In the genomic region with DNA sequence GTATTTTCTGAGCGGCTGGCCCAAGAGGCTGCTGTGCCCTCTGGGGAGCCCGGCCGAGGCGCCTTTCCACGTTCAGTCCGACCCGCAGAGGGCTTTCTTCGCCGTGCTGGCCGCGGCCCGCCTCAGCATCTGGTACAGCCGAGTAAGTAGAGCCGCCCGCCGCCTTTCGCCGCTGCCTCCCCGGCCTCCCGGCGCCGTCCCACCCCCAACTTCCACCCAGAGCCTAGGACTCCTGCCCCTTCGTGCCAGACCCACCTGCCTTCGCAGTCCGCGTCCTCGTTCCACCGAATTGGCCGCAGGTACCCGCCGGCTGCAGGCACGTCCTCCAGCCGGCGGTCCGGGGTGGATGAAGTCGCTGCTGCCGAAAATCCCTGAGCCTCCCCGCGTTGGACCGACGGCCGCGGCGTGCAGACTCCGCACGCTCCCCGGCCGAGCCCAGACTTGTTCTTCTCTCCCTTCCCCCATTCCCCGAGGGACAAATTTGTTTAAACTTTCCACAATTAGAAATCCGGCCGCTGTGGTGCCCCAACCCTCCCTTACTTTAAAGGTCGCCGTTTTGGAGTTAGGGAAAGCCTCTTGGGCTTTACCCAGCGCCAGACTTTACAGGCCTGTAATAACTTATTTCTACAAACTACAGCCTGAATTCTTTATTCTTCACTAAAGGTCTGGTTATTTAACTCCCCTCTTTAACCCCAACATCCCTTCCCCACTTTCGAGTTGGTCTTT, we compare ENCODE assay signal across 1 cellular context.
TF ChIP-seq lines count a peak whose summit lies in the region.

No MANE protein-coding gene starts in this region.

TF ChIP-seq in endothelial cell of umbilical vein, 7 proteins besides CTCF, POLR2A, EP300 and RAD21 (continued from another document):
- no peak for TF ChIP-seq FOS (IDR thresholded peaks at IDR 0.05; ENCODE audit: borderline replicate concordance, insufficient read depth, low read length)
- TF ChIP-seq, protein P1, sequence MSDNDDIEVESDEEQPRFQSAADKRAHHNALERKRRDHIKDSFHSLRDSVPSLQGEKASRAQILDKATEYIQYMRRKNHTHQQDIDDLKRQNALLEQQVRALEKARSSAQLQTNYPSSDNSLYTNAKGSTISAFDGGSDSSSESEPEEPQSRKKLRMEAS (IDR thresholded peaks at IDR 0.05; ENCODE audit: insufficient read depth, insufficient read length), result no peak
